ENCODE assay signal across 12 cellular contexts in genomic region chr13:37657134-37657533, GRCh38. TPM values are rescaled to one million over a fixed set of nuclear protein-coding genes. Genes with fewer than 3 reads are reported as not detected.
DNase-seq lines count a peak whose midpoint lies in the region; FAIRE-seq and TF ChIP-seq lines count a peak whose summit lies in the region.
"Had no signal": no experiment of that assay in that cellular context is flagged by ENCODE, and none has a peak within 500 bp of the region (broad histone marks: within the 10 kb centered on the region; RNA-seq: fewer than 3 reads in every experiment).

No MANE protein-coding gene starts in this region.

- H3K4me3 Mint-ChIP-seq in astrocyte (ENCODE audit: unreplicated experiment) (no peak overlapping the region), CD14-positive monocyte (no peak overlapping the region)
- H3K4me3 Mint-ChIP-seq in activated T-helper 1 cell treated with anti-CD3 and anti-CD28 coated beads, Interleukin-12 subunit alpha, Interleukin-12 subunit beta, Interleukin-2, Interleukin-4 antibody, amounts not matched to agents 30 ng/mL and 10 ng/mL and 1 ng/mL, durations not matched to agents 14 hours and 24 hours and 36 hours, result no peak overlapping the region
- H3K4me3 Mint-ChIP-seq: activated B cell treated with CpG ODN at 0.5 μM for 24 hours; activated naive CD8-positive, alpha-beta T cell had no signal

- TF ChIP-seq CTCF in astrocyte (IDR thresholded peaks at IDR 0.05; ENCODE audit: insufficient read depth, low read depth, low read length) (no peak), foreskin fibroblast (IDR thresholded peaks at IDR 0.05; ENCODE audit: low read depth, low read length) (no peak), CD14-positive monocyte (IDR thresholded peaks at IDR 0.05) (no peak)

- DNase-seq in HPDE6-E6E7 (ENCODE audit: extremely low spot score) (peak; percentile 0), astrocyte (ENCODE audit: low read depth) (peak; percentile 87), foreskin fibroblast (peak; percentile 31 to 57), stromal cell of bone marrow (ENCODE audit: low read depth) (peak; percentile 31), CD14-positive monocyte (ENCODE audit: low spot score) (no peak), NCI-H1694 treated with DMSO at 0.1 percent for 48 hours (lab: John Stamatoyannopoulos, UW) (no peak)
- DNase-seq in activated T-helper 1 cell treated with anti-CD3 and anti-CD28 coated beads, Interleukin-12 subunit alpha, Interleukin-12 subunit beta, Interleukin-2, Interleukin-4 antibody, amounts not matched to agents 30 ng/mL and 10 ng/mL and 1 ng/mL, durations not matched to agents 14 hours and 24 hours and 36 hours (ENCODE audit: low spot score), result no peak
- DNase-seq: activated B cell treated with CpG ODN at 0.5 μM for 24 hours; colonic mucosa; stimulated activated naive CD4-positive, alpha-beta T cell had no signal

- H3K27ac ChIP-seq in astrocyte (ENCODE audit: low read depth, low read length), result peak overlapping the region; percentile 97
- H3K27ac ChIP-seq: colonic mucosa had no signal

- H3K36me3 Mint-ChIP-seq in astrocyte (ENCODE audit: low read depth, unreplicated experiment) (no peaks in the 10 kb centered on the region), CD14-positive monocyte (no peaks in the 10 kb centered on the region)
- no peaks in the 10 kb centered on the region for H3K36me3 Mint-ChIP-seq in activated T-helper 1 cell treated with anti-CD3 and anti-CD28 coated beads, Interleukin-12 subunit alpha, Interleukin-12 subunit beta, Interleukin-2, Interleukin-4 antibody, amounts not matched to agents 30 ng/mL and 10 ng/mL and 1 ng/mL, durations not matched to agents 14 hours and 24 hours and 36 hours (ENCODE audit: low read depth)
- H3K36me3 Mint-ChIP-seq: activated naive CD8-positive, alpha-beta T cell had no signal

- intact Hi-C loops in CD14-positive monocyte (cut with micrococcal nuclease), result no loop called here
- intact Hi-C loops in activated T-helper 1 cell treated with anti-CD3 and anti-CD28 coated beads, Interleukin-12 subunit alpha, Interleukin-12 subunit beta, Interleukin-2, Interleukin-4 antibody, amounts not matched to agents 30 ng/mL and 10 ng/mL and 1 ng/mL, durations not matched to agents 14 hours and 24 hours and 36 hours (cut with micrococcal nuclease), result no loop called here

- no peak overlapping the region for H3K4me3 ChIP-seq in astrocyte (ENCODE audit: insufficient read depth, low read depth, low read length)
- H3K4me3 ChIP-seq in foreskin fibroblast (ENCODE audit: low read depth in 1 of 2, low read length in 2 of 2), result no peak overlapping the region
- H3K4me3 ChIP-seq: colonic mucosa had no signal

- FAIRE-seq in astrocyte (lab: Jason Lieb, UNC), result peak; percentile 43
- FAIRE-seq: GM18507 had no signal

- no peaks in the 10 kb centered on the region for H3K79me2 ChIP-seq in astrocyte (ENCODE audit: insufficient read depth, low read length)

- peak overlapping the region; percentile 62 for H3K4me2 ChIP-seq in astrocyte (ENCODE audit: low read length)

- no peaks in the 10 kb centered on the region for H3K9me3 ChIP-seq in astrocyte (ENCODE audit: insufficient read depth, low read depth, low read length)
- H3K9me3 ChIP-seq: colonic mucosa had no signal

- no peaks in the 10 kb centered on the region for H4K20me1 ChIP-seq in astrocyte (ENCODE audit: insufficient read depth, low read length)

- peak overlapping the region; percentile 99 for H3K27ac Mint-ChIP-seq in astrocyte (ENCODE audit: unreplicated experiment)
- no peak overlapping the region for H3K27ac Mint-ChIP-seq in CD14-positive monocyte
- no peak overlapping the region for H3K27ac Mint-ChIP-seq in activated T-helper 1 cell treated with anti-CD3 and anti-CD28 coated beads, Interleukin-12 subunit alpha, Interleukin-12 subunit beta, Interleukin-2, Interleukin-4 antibody, amounts not matched to agents 30 ng/mL and 10 ng/mL and 1 ng/mL, durations not matched to agents 14 hours and 24 hours and 36 hours
- H3K27ac Mint-ChIP-seq: activated B cell treated with CpG ODN at 0.5 μM for 24 hours; activated naive CD8-positive, alpha-beta T cell had no signal

- H3K9ac ChIP-seq in astrocyte (ENCODE audit: low read length), result peak overlapping the region; percentile 64

- no peak overlapping the region for H2AFZ ChIP-seq in astrocyte (ENCODE audit: low read depth, low read length)

- no peaks in the 10 kb centered on the region for H3K9me3 Mint-ChIP-seq in astrocyte (ENCODE audit: unreplicated experiment)
- no peaks in the 10 kb centered on the region for H3K9me3 Mint-ChIP-seq in CD14-positive monocyte
- H3K9me3 Mint-ChIP-seq in activated T-helper 1 cell treated with anti-CD3 and anti-CD28 coated beads, Interleukin-12 subunit alpha, Interleukin-12 subunit beta, Interleukin-2, Interleukin-4 antibody, amounts not matched to agents 30 ng/mL and 10 ng/mL and 1 ng/mL, durations not matched to agents 14 hours and 24 hours and 36 hours, result no peaks in the 10 kb centered on the region
- H3K9me3 Mint-ChIP-seq: activated B cell treated with CpG ODN at 0.5 μM for 24 hours had no signal

- H3K27me3 Mint-ChIP-seq in astrocyte (ENCODE audit: low read depth, unreplicated experiment), result no peaks in the 10 kb centered on the region
- no peaks in the 10 kb centered on the region for H3K27me3 Mint-ChIP-seq in CD14-positive monocyte (ENCODE audit: low read depth in 3 of 3)
- H3K27me3 Mint-ChIP-seq in activated T-helper 1 cell treated with anti-CD3 and anti-CD28 coated beads, Interleukin-12 subunit alpha, Interleukin-12 subunit beta, Interleukin-2, Interleukin-4 antibody, amounts not matched to agents 30 ng/mL and 10 ng/mL and 1 ng/mL, durations not matched to agents 14 hours and 24 hours and 36 hours (ENCODE audit: insufficient read depth), result no peaks in the 10 kb centered on the region
- H3K27me3 Mint-ChIP-seq: activated B cell treated with CpG ODN at 0.5 μM for 24 hours; activated naive CD8-positive, alpha-beta T cell had no signal

- H3K4me1 Mint-ChIP-seq in astrocyte (ENCODE audit: low read depth, unreplicated experiment) (peaks cover 10% of the 10 kb centered on the region), CD14-positive monocyte (no peaks in the 10 kb centered on the region)
- no peaks in the 10 kb centered on the region for H3K4me1 Mint-ChIP-seq in activated T-helper 1 cell treated with anti-CD3 and anti-CD28 coated beads, Interleukin-12 subunit alpha, Interleukin-12 subunit beta, Interleukin-2, Interleukin-4 antibody, amounts not matched to agents 30 ng/mL and 10 ng/mL and 1 ng/mL, durations not matched to agents 14 hours and 24 hours and 36 hours (ENCODE audit: low read depth)
- H3K4me1 Mint-ChIP-seq: activated B cell treated with CpG ODN at 0.5 μM for 24 hours had no signal

- no peaks in the 10 kb centered on the region for H3K36me3 ChIP-seq in astrocyte (ENCODE audit: insufficient read depth, low read length)
- H3K36me3 ChIP-seq: colonic mucosa had no signal

- peaks cover 21% of the 10 kb centered on the region for H3K4me1 ChIP-seq in astrocyte (ENCODE audit: insufficient read depth, low read length)
- H3K4me1 ChIP-seq: colonic mucosa had no signal

- no peaks in the 10 kb centered on the region for H3K27me3 ChIP-seq in astrocyte (ENCODE audit: insufficient read depth, low read length)
- H3K27me3 ChIP-seq: colonic mucosa had no signal

RNA-seq across cellular contexts. Expression of gene POSTN, which starts 58.6 kb away (rescaled TPM):
- total RNA-seq in astrocyte, result 18.6 and 26.6 TPM in 2 replicates
- not detected for polyA plus RNA-seq in CD14-positive monocyte
- total RNA-seq in activated T-helper 1 cell treated with anti-CD3 and anti-CD28 coated beads, Interleukin-12 subunit alpha, Interleukin-12 subunit beta, Interleukin-2, Interleukin-4 antibody, amounts not matched to agents 30 ng/mL and 10 ng/mL and 1 ng/mL, durations not matched to agents 14 hours and 24 hours and 36 hours, result not detected in 2 replicates
- total RNA-seq: activated B cell treated with CpG ODN at 0.5 μM for 24 hours had no signal

Comparison
In these comparisons a context has a peak if more than half of its experiments do, and no peak if none do; other contexts are left out.
1. DNase-seq: peak in HPDE6-E6E7 (single experiment), astrocyte (single experiment), foreskin fibroblast (2 of 2) and stromal cell of bone marrow (single experiment); none in CD14-positive monocyte (single experiment), NCI-H1694 treated with DMSO at 0.1 percent for 48 hours (single experiment) and activated T-helper 1 cell treated with anti-CD3 and anti-CD28 coated beads, Interleukin-12 subunit alpha, Interleukin-12 subunit beta, Interleukin-2, Interleukin-4 antibody, amounts not matched to agents 30 ng/mL and 10 ng/mL and 1 ng/mL, durations not matched to agents 14 hours and 24 hours and 36 hours (single experiment).
2. RNA of gene POSTN, which starts 58.6 kb away (total RNA-seq): 18.6 to 26.6 TPM in astrocyte; not detected in activated T-helper 1 cell treated with anti-CD3 and anti-CD28 coated beads, Interleukin-12 subunit alpha, Interleukin-12 subunit beta, Interleukin-2, Interleukin-4 antibody, amounts not matched to agents 30 ng/mL and 10 ng/mL and 1 ng/mL, durations not matched to agents 14 hours and 24 hours and 36 hours; every median in the first group is over 10 times any median in the second.